In genomic region chr9:15552641-15553527, GRCh38 we compare ENCODE assay signal across 8 cellular contexts. TPM values are rescaled to one million over a fixed set of nuclear protein-coding genes. Genes with fewer than 3 reads are reported as not detected.
DNase-seq lines count a peak whose midpoint lies in the region; ATAC-seq and TF ChIP-seq lines count a peak whose summit lies in the region.

TSS of gene CCDC171 (plus strand) at chr9:15553043. CDS start at chr9:15564089, 11,046 bp downstream.

- CTCF ChIA-PET in PC-9 (lab: Charles Lee) = interaction anchor here (0.7 kb wide), 1 partner anchor 1498 kb away, joined by 3 read pairs; no protein-coding TSS in a partner anchor

- peak; percentile 84 for ATAC-seq in GM21723 (IDR thresholded peaks at IDR 0.05; ENCODE audit: unreplicated experiment)
- ATAC-seq in activated T-cell treated with anti-CD3 and anti-CD28 coated beads, Interleukin-2, amount 50 U/mL, for 4 hours = peak; percentile 92 to 94

- H3K36me3 Mint-ChIP-seq in activated T-cell treated with anti-CD3 and anti-CD28 coated beads, Interleukin-2, amount 50 U/mL, for 4 hours (ENCODE audit: insufficient read depth) = no peaks in the 10 kb centered on the region

- no peaks in the 10 kb centered on the region for H3K36me3 ChIP-seq in PC-9 (ENCODE audit: low read depth)
- H3K36me3 ChIP-seq in esophagus muscularis mucosa = no peaks in the 10 kb centered on the region

- H3K9me3 ChIP-seq in PC-9 (ENCODE audit: insufficient read depth, low read depth) = no peaks in the 10 kb centered on the region
- H3K9me3 ChIP-seq in esophagus muscularis mucosa = no peaks in the 10 kb centered on the region

- no peak for TF ChIP-seq EP300 in esophagus muscularis mucosa (IDR thresholded peaks at IDR 0.05)

- H3F3A ChIP-seq in PC-9 (ENCODE audit: insufficient read depth, low read depth) = no peaks in the 10 kb centered on the region

- H3K4me3 ChIP-seq in PC-9 (peak within 1 kb of the TSS; percentile 67), esophagus muscularis mucosa (peak within 1 kb of the TSS; percentile 69 to 86 (median 76))

- TF ChIP-seq POLR2A in esophagus muscularis mucosa (IDR thresholded peaks at IDR 0.05; ENCODE audit: low read depth) = peak; percentile 12

- peaks cover 9% of the 10 kb centered on the region for H3K4me1 Mint-ChIP-seq in activated T-cell treated with anti-CD3 and anti-CD28 coated beads, Interleukin-2, amount 50 U/mL, for 4 hours (ENCODE audit: low read depth)

- TF ChIP-seq CTCF in PC-9 (conservative IDR thresholded peaks at IDR 0.05) = no peak
- TF ChIP-seq CTCF in esophagus muscularis mucosa (IDR thresholded peaks at IDR 0.05) = no peak

- TSS peak; percentile 72 for BruUV-seq in PC-9 (replicated peaks; lab: Mats Ljungman, UMichigan)

- H3K9me3 Mint-ChIP-seq in activated T-cell treated with anti-CD3 and anti-CD28 coated beads, Interleukin-2, amount 50 U/mL, for 4 hours = no peaks in the 10 kb centered on the region

- H3K4me3 Mint-ChIP-seq in activated T-cell treated with anti-CD3 and anti-CD28 coated beads, Interleukin-2, amount 50 U/mL, for 4 hours = peak within 1 kb of the TSS; percentile 89

- peak; percentile 97 for DNase-seq in DMS79 treated with DMSO at 0.1 percent for 48 hours (lab: John Stamatoyannopoulos, UW)
- peak; percentile 98 for DNase-seq in KBM-7
- peak; percentile 84 to 86 for DNase-seq in PC-9
- peak; percentile 82 for DNase-seq in activated T-cell treated with anti-CD3 and anti-CD28 coated beads, Interleukin-2, amount 50 U/mL, for 4 hours
- DNase-seq in esophagus muscularis mucosa (ENCODE audit: extremely low spot score) = peak; percentile 97
- peak; percentile 95 for DNase-seq in myocyte (ENCODE audit: low read depth)
- DNase-seq in stimulated activated CD8-positive, alpha-beta memory T cell treated with anti-CD3 and anti-CD28 coated beads, Interleukin-7, amount 100 ng/mL, for 4 hours (ENCODE audit: low read depth in 2 of 2) = peak; percentile 59 to 84

- H3K4me1 ChIP-seq in PC-9 (replicated peaks; ENCODE audit: insufficient read depth) (0 out of 2 replicates have a peak, but pooled peaks cover 9% of the 10 kb centered on the region), esophagus muscularis mucosa (peaks cover 7 to 14% (median 11%) of the 10 kb centered on the region in 4 donors)

- no peaks in the 10 kb centered on the region for H3K9me2 ChIP-seq in PC-9 (ENCODE audit: insufficient read depth)

- no peaks in the 10 kb centered on the region for H3K27me3 Mint-ChIP-seq in activated T-cell treated with anti-CD3 and anti-CD28 coated beads, Interleukin-2, amount 50 U/mL, for 4 hours (ENCODE audit: low read depth)

- POLR2A ChIA-PET in PC-9 (lab: Charles Lee; ENCODE audit: unreplicated experiment) = interaction anchor here (0.5 to 0.9 kb wide), 7 partner anchors 24 to 414 kb away, joined by 3 to 23 read pairs (median 5); no protein-coding TSS in a partner anchor

- no peaks in the 10 kb centered on the region for H3K79me2 ChIP-seq in PC-9 (ENCODE audit: low read depth)

- peak within 1 kb of the TSS; percentile 90 for H3K4me2 ChIP-seq in PC-9

- H3K27ac ChIP-seq in PC-9 = peak within 1 kb of the TSS; percentile 26; the same call in 1 of the 2 replicates
- H3K27ac ChIP-seq in esophagus muscularis mucosa (replicated peaks in 1 of 4) = peak within 1 kb of the TSS; percentile 80 to 94 (median 89)

- under 1% methylated on average over 55 of the region's 65 CpGs for WGBS in esophagus muscularis mucosa

- in situ Hi-C loops in KBM-7 (cut with MboI; ENCODE audit: low pct_unique_long_range_greater_than_20kb, low sequenced_read_pairs) = no loop called here

- H4K20me1 ChIP-seq in PC-9 (ENCODE audit: insufficient read depth) = no peaks in the 10 kb centered on the region

- intact Hi-C loops in PC-9 (cut with micrococcal nuclease; ENCODE audit: unreplicated experiment) = loop anchor here (2.0 kb wide), 1 partner anchor 42 kb away; the partner anchor contains the start of gene PSIP1
- intact Hi-C loops in esophagus muscularis mucosa (cut with DNase I) = loop anchor here (2.0 to 5.0 kb wide), 2 partner anchors 42 to 131 kb away; partner anchors contain the start of genes PSIP1 and SNAPC3

- H2AFZ ChIP-seq in PC-9 = peak within 1 kb of the TSS; percentile 99

- H3K27me3 ChIP-seq in PC-9 (ENCODE audit: insufficient read depth, low read depth) (no peaks in the 10 kb centered on the region), esophagus muscularis mucosa (no peaks in the 10 kb centered on the region)

RNA-seq across cellular contexts. Expression of gene CCDC171, which starts in this region (rescaled TPM):
- total RNA-seq in PC-9 (2021) (2.4 and 2.5 TPM in 2 replicates), esophagus muscularis mucosa (1 to 10 TPM; 1.3 to 1.7 (median 1.4) TPM), myocyte (1.1 and 1.5 TPM in 2 replicates)
- under 1 TPM; 0.63 to 0.73 (median 0.71) TPM for total RNA-seq in activated T-cell treated with anti-CD3 and anti-CD28 coated beads, Interleukin-2, amount 50 U/mL, for 4 hours
- 1.2 TPM for polyA plus RNA-seq in myocyte (2012)

Comparison
In these comparisons a context has a peak if more than half of its experiments do, and no peak if none do; other contexts are left out.
1. Peak in every context shown above with its lines: DNase-seq, ATAC-seq, H3K4me3 ChIP-seq and H3K27ac ChIP-seq.
2. Peak in DNase-seq and ATAC-seq in activated T-cell treated with anti-CD3 and anti-CD28 coated beads, Interleukin-2, amount 50 U/mL, for 4 hours; RNA of the gene not detected or under 1 TPM.